In the genomic region with DNA sequence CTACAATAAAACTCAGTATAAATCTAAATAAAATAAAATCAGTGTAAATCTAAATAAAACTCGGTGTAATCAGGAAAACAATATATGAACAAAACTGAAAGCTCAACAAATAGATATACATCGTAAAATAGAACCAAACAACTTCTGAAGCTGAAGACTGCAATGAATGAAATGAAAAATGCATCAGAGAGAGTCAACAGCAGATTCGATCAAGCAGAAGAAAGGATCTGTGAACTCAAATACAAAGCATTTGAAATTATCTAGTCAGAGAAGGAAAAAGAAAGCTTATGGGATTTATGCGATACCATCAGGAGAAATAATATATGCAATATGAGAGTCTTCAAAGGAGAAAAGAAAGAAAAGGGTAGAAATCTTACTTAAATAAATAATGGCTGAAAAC, we compare ENCODE assay signal across 6 cellular contexts.
"Had no signal": no experiment of that assay in that cellular context is flagged by ENCODE, and none has a peak within 500 bp of the region (broad histone marks: within the 10 kb centered on the region; RNA-seq: fewer than 3 reads in every experiment).

No MANE protein-coding gene starts in this region.

- H3K4me2 ChIP-seq: KMS-11 had no signal

- FAIRE-seq: HTR-8/SVneo had no signal

- H3K9ac ChIP-seq: KMS-11 had no signal

- H3K27ac ChIP-seq: HL-60, KMS-11 had no signal

- DNase-seq: IMR-90, KBM-7, KG1 had no signal
